In genomic region chr3:27577504-27577903, GRCh38 we compare ENCODE assay signal across 26 cellular contexts.
A peak's percentile ranks its signal among the peaks of the same experiment; 100 is the strongest.
DNase-seq lines count a peak whose midpoint lies in the region; ATAC-seq and TF ChIP-seq lines count a peak whose summit lies in the region.
"Had no signal": no experiment of that assay in that cellular context is flagged by ENCODE, and none has a peak within 500 bp of the region (broad histone marks: within the 10 kb centered on the region; RNA-seq: fewer than 3 reads in every experiment).

No MANE protein-coding gene starts in this region.

- H3K4ac ChIP-seq in mesenchymal stem cell (ENCODE audit: low read depth in 1 of 2, low read length in 2 of 2), result no peak overlapping the region

- TF ChIP-seq POLR2A in upper lobe of left lung (IDR thresholded peaks at IDR 0.05), result no peak

- intact Hi-C loops in ascending aorta (cut with DNase I) (loop anchor here (5.0 kb wide), 4 partner anchors 35 to 100 kb away; no protein-coding TSS in a partner anchor), natural killer cell (cut with micrococcal nuclease) (no loop called here)

- CTCF ChIA-PET in GM10248 (lab: Yijun Ruan, JAX), result no interaction called here

- H3K4me2 ChIP-seq in mesenchymal stem cell (ENCODE audit: low read length, poor library complexity, severe bottlenecking), result no peak overlapping the region

- no peak overlapping the region for H4K8ac ChIP-seq in mesenchymal stem cell (ENCODE audit: low read length)

- H3K79me1 ChIP-seq in mesenchymal stem cell (replicated peaks; ENCODE audit: low read length, poor library complexity, severe bottlenecking), result no peaks in the 10 kb centered on the region

- H3K4me3 ChIP-seq in ascending aorta (no peak overlapping the region), mesenchymal stem cell (ENCODE audit: insufficient read depth in 1 of 2, low read depth in 1 of 2, low read length in 2 of 2) (no peak overlapping the region), thymus (ENCODE audit: low read length) (no peak overlapping the region), upper lobe of left lung (no peak overlapping the region)
- H3K4me3 ChIP-seq: colonic mucosa, GM12878, mucosa of descending colon, stomach had no signal

- H3K27ac Mint-ChIP-seq in natural killer cell, result no peak overlapping the region
- H3K27ac Mint-ChIP-seq: activated CD8-positive, alpha-beta T cell treated with anti-CD3 and anti-CD28 coated beads for 36 hours; brain; nephron progenitor cell had no signal

- no peaks in the 10 kb centered on the region for H3K36me3 Mint-ChIP-seq in natural killer cell
- H3K36me3 Mint-ChIP-seq: brain had no signal

- H2AK5ac ChIP-seq in mesenchymal stem cell (ENCODE audit: low read length, severe bottlenecking), result no peak overlapping the region

- TF ChIP-seq EP300 in upper lobe of left lung (IDR thresholded peaks at IDR 0.05), result no peak

- no peak overlapping the region for H2AFZ ChIP-seq in mesenchymal stem cell (ENCODE audit: low read depth, low read length)

- H2BK12ac ChIP-seq in mesenchymal stem cell (ENCODE audit: low read length in 2 of 2), result no peak overlapping the region

- TF ChIP-seq CTCF in ascending aorta (IDR thresholded peaks at IDR 0.05), result no peak
- no peak for TF ChIP-seq CTCF in natural killer cell (IDR thresholded peaks at IDR 0.05)
- no peak for TF ChIP-seq CTCF in GM10248 (IDR thresholded peaks at IDR 0.05; ENCODE audit: control extremely low read depth, extremely low read depth, low read depth, missing control alignments)
- no peak for TF ChIP-seq CTCF in upper lobe of left lung (IDR thresholded peaks at IDR 0.05)

- POLR2A ChIA-PET in GM10248 (lab: Yijun Ruan, JAX), result no interaction called here

- no peak overlapping the region for H4K91ac ChIP-seq in mesenchymal stem cell (ENCODE audit: low read length)

- peaks cover 0 to 18% of the 10 kb centered on the region in 2 donors for H3K4me1 ChIP-seq in ascending aorta
- no peaks in the 10 kb centered on the region for H3K4me1 ChIP-seq in mesenchymal stem cell (ENCODE audit: control insufficient read depth, insufficient read depth, low read depth, low read length)
- no peaks in the 10 kb centered on the region for H3K4me1 ChIP-seq in thymus (ENCODE audit: control insufficient read depth, insufficient read depth, low read length)
- no peaks in the 10 kb centered on the region for H3K4me1 ChIP-seq in upper lobe of left lung
- H3K4me1 ChIP-seq: Caco-2, colonic mucosa had no signal

- H3K27me3 Mint-ChIP-seq in natural killer cell (ENCODE audit: low read depth in 2 of 2), result no peaks in the 10 kb centered on the region
- H3K27me3 Mint-ChIP-seq: activated CD8-positive, alpha-beta T cell treated with anti-CD3 and anti-CD28 coated beads for 36 hours had no signal

- H3K4me3 Mint-ChIP-seq in natural killer cell, result no peak overlapping the region
- H3K4me3 Mint-ChIP-seq: activated CD8-positive, alpha-beta T cell treated with anti-CD3 and anti-CD28 coated beads for 36 hours; brain; nephron progenitor cell had no signal

- H3K14ac ChIP-seq in mesenchymal stem cell (ENCODE audit: low read length in 2 of 2), result no peak overlapping the region

- no peak overlapping the region for H3K23ac ChIP-seq in mesenchymal stem cell (ENCODE audit: low read length in 2 of 2)

- H2BK120ac ChIP-seq in mesenchymal stem cell (ENCODE audit: low read depth, low read length), result no peak overlapping the region

- no peak overlapping the region for H3K18ac ChIP-seq in mesenchymal stem cell (ENCODE audit: low read depth in 1 of 2, low read length in 2 of 2)

- H3K27ac ChIP-seq in ascending aorta (peak overlapping the region; percentile 78 to 88), mesenchymal stem cell (ENCODE audit: low read length, poor library complexity, severe bottlenecking) (no peak overlapping the region), thymus (ENCODE audit: low read depth) (peak overlapping the region; percentile 31), upper lobe of left lung (no peak overlapping the region)
- H3K27ac ChIP-seq: colonic mucosa had no signal

- H3K9ac ChIP-seq in mesenchymal stem cell (ENCODE audit: low read length), result peak overlapping the region; percentile 9

- H3K9me3 Mint-ChIP-seq in natural killer cell, result no peaks in the 10 kb centered on the region
- H3K9me3 Mint-ChIP-seq: activated CD8-positive, alpha-beta T cell treated with anti-CD3 and anti-CD28 coated beads for 36 hours had no signal

- H3K36me3 ChIP-seq in ascending aorta, result no peaks in the 10 kb centered on the region
- no peaks in the 10 kb centered on the region for H3K36me3 ChIP-seq in mesenchymal stem cell (ENCODE audit: control insufficient read depth in 1 of 2, insufficient read depth in 2 of 2, low read depth in 1 of 2, low read length in 2 of 2)
- no peaks in the 10 kb centered on the region for H3K36me3 ChIP-seq in thymus (ENCODE audit: control insufficient read depth, insufficient read depth)
- no peaks in the 10 kb centered on the region for H3K36me3 ChIP-seq in upper lobe of left lung
- H3K36me3 ChIP-seq: colonic mucosa, stomach had no signal

- 97% methylated on average over 5 of the region's 5 CpGs for WGBS in mesenchymal stem cell
- 95% methylated on average over 5 of the region's 5 CpGs for WGBS in thymus
- WGBS in upper lobe of left lung, 2 donors, result 81 to 84% methylated on average over 5 of the region's 5 CpGs

- peaks cover 7% of the 10 kb centered on the region in 2 donors for H3K4me1 Mint-ChIP-seq in natural killer cell
- H3K4me1 Mint-ChIP-seq: brain, nephron progenitor cell had no signal

- H3K9me3 ChIP-seq in ascending aorta (no peaks in the 10 kb centered on the region), mesenchymal stem cell (ENCODE audit: control insufficient read depth, low read length) (no peaks in the 10 kb centered on the region), thymus (ENCODE audit: control insufficient read depth) (no peaks in the 10 kb centered on the region), upper lobe of left lung (no peaks in the 10 kb centered on the region)
- H3K9me3 ChIP-seq: Caco-2, colonic mucosa, mucosa of descending colon, stomach had no signal

- DNase-seq in ascending aorta (ENCODE audit: low spot score in 2 of 2) (no peak), fibroblast of peridontal ligament (ENCODE audit: extremely low read depth) (peak; percentile 80), mesenchymal stem cell (no peak), natural killer cell (no peak), germinal center (ENCODE audit: low spot score) (no peak), GM10248 (ENCODE audit: extremely low spot score) (no peak), upper lobe of left lung (no peak)
- DNase-seq: activated CD4-positive, CD25-positive, alpha-beta regulatory T cell treated with anti-CD3 and anti-CD28 coated beads, Interleukin-2, amount 50 U/mL, for 72 hours; activated CD8-positive, alpha-beta T cell treated with anti-CD3 and anti-CD28 coated beads for 36 hours; activated gamma-delta T cell; activated T-cell treated with anti-CD3 and anti-CD28 coated beads for 4 hours; C1 segment of cervical spinal cord; Caco-2; colonic mucosa; DMS79 treated with DMSO at 0.1 percent for 48 hours; Karpas-422; mucosa of descending colon; NCI-H1930; NCI-H526 treated with DMSO at 0.1 percent for 48 hours; nephron progenitor cell; posterior cingulate gyrus; stimulated activated CD8-positive, alpha-beta memory T cell treated with anti-CD3 and anti-CD28 coated beads, Interleukin-4, amount 100 ng/mL, for 48 hours; stomach had no signal

- H3K27me3 ChIP-seq in ascending aorta (no peaks in the 10 kb centered on the region), mesenchymal stem cell (ENCODE audit: control insufficient read depth in 1 of 2, insufficient read depth in 1 of 2, low read length in 2 of 2) (no peaks in the 10 kb centered on the region), thymus (ENCODE audit: control insufficient read depth, insufficient read depth) (no peaks in the 10 kb centered on the region), upper lobe of left lung (no peaks in the 10 kb centered on the region)
- H3K27me3 ChIP-seq: colonic mucosa, stomach had no signal

- no peak for ATAC-seq in natural killer cell
- ATAC-seq in upper lobe of left lung (ENCODE audit: low FRiP score in 2 of 2), result no peak
- ATAC-seq: activated CD8-positive, alpha-beta T cell treated with anti-CD3 and anti-CD28 coated beads for 36 hours; GM12878; mucosa of descending colon had no signal

- no peak overlapping the region for H2BK5ac ChIP-seq in mesenchymal stem cell (ENCODE audit: low read depth, low read length, poor library complexity, severe bottlenecking)

- no peak overlapping the region for H2BK15ac ChIP-seq in mesenchymal stem cell (ENCODE audit: low read depth, poor library complexity, severe bottlenecking)

Comparison
In these comparisons a context has a peak if more than half of its experiments do, and no peak if none do; other contexts are left out.
1. H3K27ac ChIP-seq: peak in ascending aorta (2 of 2) and thymus (single experiment); none in mesenchymal stem cell (single experiment) and upper lobe of left lung (0 of 4).